Comparison of ENCODE assay signal across 30 cellular contexts in the genomic region with DNA sequence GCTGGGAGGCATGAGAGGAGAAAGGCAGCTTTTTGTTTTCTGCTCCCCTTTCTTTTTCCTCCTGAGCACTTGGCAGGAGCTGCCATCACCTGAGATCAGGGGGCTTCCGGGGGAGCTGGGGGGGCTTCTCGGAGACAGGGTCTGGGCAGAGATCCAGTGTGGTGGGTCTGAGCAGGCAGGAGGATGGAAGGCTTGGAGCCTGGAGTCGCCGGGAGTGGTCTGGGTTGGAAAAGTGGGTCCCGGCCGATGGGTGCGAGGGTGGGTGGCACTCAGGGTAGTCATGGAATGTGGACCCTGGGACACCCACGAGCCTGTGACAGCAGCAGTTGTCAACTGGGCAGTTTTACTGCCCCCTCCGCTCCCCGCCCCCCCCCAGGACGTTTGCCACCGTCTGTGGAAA. TPM values are rescaled to one million over a fixed set of nuclear protein-coding genes. Genes with fewer than 3 reads are reported as not detected.
DNase-seq lines count a peak whose midpoint lies in the region; ATAC-seq and TF ChIP-seq lines count a peak whose summit lies in the region.
"Had no signal": no experiment of that assay in that cellular context is flagged by ENCODE, and none has a peak within 500 bp of the region (broad histone marks: within the 10 kb centered on the region; RNA-seq: fewer than 3 reads in every experiment).

No MANE protein-coding gene starts in this region.

- peak overlapping the region in 1 of 8 donors; percentile 72 for H3K4me3 ChIP-seq in spleen
- H3K4me3 ChIP-seq: cardiac muscle cell, HAP-1, ovary, smooth muscle cell had no signal

- H3K4me3 Mint-ChIP-seq in Calu3 (ENCODE audit: low read depth, unreplicated experiment) = no peak overlapping the region
- H3K4me3 Mint-ChIP-seq in activated naive CD8-positive, alpha-beta T cell treated with anti-CD3 and anti-CD28 coated beads, Interleukin-2, amount 50 U/mL, for 24 hours = no peak overlapping the region
- H3K4me3 Mint-ChIP-seq in activated T-helper 2 cell treated with anti-CD3 and anti-CD28 coated beads, Interferon-gamma antibody, Interleukin-2, Interleukin-4, amounts not matched to agents 10 μg/mL and 5 μg/mL and 100 μg/mL, durations not matched to agents 14 hours and 24 hours and 36 hours (ENCODE audit: low read depth) = no peak overlapping the region
- H3K4me3 Mint-ChIP-seq: activated CD4-positive, alpha-beta T cell treated with anti-CD3 and anti-CD28 coated beads for 36 hours; activated CD8-positive, alpha-beta T cell treated with anti-CD3 and anti-CD28 coated beads, Interleukin-2, amount 10 ng/mL, durations not matched to agents 7 days and 5 days; endodermal cell; natural killer cell; stimulated activated naive CD8-positive, alpha-beta T cell treated with anti-CD3 and anti-CD28 coated beads, Interleukin-15, Interleukin-2, amounts not matched to agents 100 ng/mL and 50 ng/mL, for 24 hours had no signal

- no peaks in the 10 kb centered on the region for H3K4me1 Mint-ChIP-seq in Calu3 (ENCODE audit: low read depth, unreplicated experiment)
- H3K4me1 Mint-ChIP-seq in activated naive CD8-positive, alpha-beta T cell treated with anti-CD3 and anti-CD28 coated beads, Interleukin-2, amount 50 U/mL, for 24 hours = peaks cover 29% of the 10 kb centered on the region
- peaks cover 15% of the 10 kb centered on the region for H3K4me1 Mint-ChIP-seq in activated T-helper 2 cell treated with anti-CD3 and anti-CD28 coated beads, Interferon-gamma antibody, Interleukin-2, Interleukin-4, amounts not matched to agents 10 μg/mL and 5 μg/mL and 100 μg/mL, durations not matched to agents 14 hours and 24 hours and 36 hours (ENCODE audit: low read depth)

- intact Hi-C loops in Calu3 (cut with micrococcal nuclease; ENCODE audit: unreplicated experiment) = no loop called here
- intact Hi-C loops in spleen (cut with DNase I; ENCODE audit: low total_unique reads) = no loop called here
- intact Hi-C loops in activated T-helper 2 cell treated with anti-CD3 and anti-CD28 coated beads, Interferon-gamma antibody, Interleukin-2, Interleukin-4, amounts not matched to agents 10 μg/mL and 5 μg/mL and 100 μg/mL, durations not matched to agents 14 hours and 24 hours and 36 hours (cut with micrococcal nuclease) = no loop called here

- H3K9me3 ChIP-seq in spleen = no peaks in the 10 kb centered on the region
- H3K9me3 ChIP-seq: HAP-1, ovary had no signal

- H3K9me3 Mint-ChIP-seq in Calu3 (ENCODE audit: low read depth, unreplicated experiment) = no peaks in the 10 kb centered on the region
- H3K9me3 Mint-ChIP-seq in activated naive CD8-positive, alpha-beta T cell treated with anti-CD3 and anti-CD28 coated beads, Interleukin-2, amount 50 U/mL, for 24 hours = no peaks in the 10 kb centered on the region
- no peaks in the 10 kb centered on the region for H3K9me3 Mint-ChIP-seq in activated T-helper 2 cell treated with anti-CD3 and anti-CD28 coated beads, Interferon-gamma antibody, Interleukin-2, Interleukin-4, amounts not matched to agents 10 μg/mL and 5 μg/mL and 100 μg/mL, durations not matched to agents 14 hours and 24 hours and 36 hours
- H3K9me3 Mint-ChIP-seq: activated naive CD4-positive, alpha-beta T cell treated with anti-CD3 and anti-CD28 coated beads, Interleukin-2, amount 50 U/mL, for 72 hours; endodermal cell; natural killer cell; stimulated activated naive CD8-positive, alpha-beta T cell treated with anti-CD3 and anti-CD28 coated beads, Interleukin-15, Interleukin-2, amounts not matched to agents 100 ng/mL and 50 ng/mL, for 24 hours had no signal

- peaks cover 95% of the 10 kb centered on the region for H3K36me3 Mint-ChIP-seq in Calu3 (ENCODE audit: insufficient read depth, unreplicated experiment)
- peaks cover 44% of the 10 kb centered on the region for H3K36me3 Mint-ChIP-seq in activated naive CD8-positive, alpha-beta T cell treated with anti-CD3 and anti-CD28 coated beads, Interleukin-2, amount 50 U/mL, for 24 hours (ENCODE audit: low read depth)
- H3K36me3 Mint-ChIP-seq in activated T-helper 2 cell treated with anti-CD3 and anti-CD28 coated beads, Interferon-gamma antibody, Interleukin-2, Interleukin-4, amounts not matched to agents 10 μg/mL and 5 μg/mL and 100 μg/mL, durations not matched to agents 14 hours and 24 hours and 36 hours (ENCODE audit: low read depth) = peaks cover 65% of the 10 kb centered on the region
- H3K36me3 Mint-ChIP-seq: natural killer cell had no signal

- H3K27ac ChIP-seq in spleen = peak overlapping the region in 5 of 8 donors; percentile 73 to 83 (median 81)
- H3K27ac ChIP-seq: cardiac muscle cell, foreskin keratinocyte, ovary had no signal

- DNase-seq in Calu3 = no peak
- DNase-seq in activated naive CD8-positive, alpha-beta T cell treated with anti-CD3 and anti-CD28 coated beads, Interleukin-2, amount 50 U/mL, for 24 hours = no peak
- DNase-seq in iPS-NIHi11 (ENCODE audit: low spot score) = peak; percentile 3
- DNase-seq in spleen = no peak
- no peak for DNase-seq in activated T-helper 2 cell treated with anti-CD3 and anti-CD28 coated beads, Interferon-gamma antibody, Interleukin-2, Interleukin-4, amounts not matched to agents 10 μg/mL and 5 μg/mL and 100 μg/mL, durations not matched to agents 14 hours and 24 hours and 36 hours (ENCODE audit: low spot score)
- DNase-seq in SIG-M5 (lab: John Stamatoyannopoulos, UW) = no peak
- DNase-seq in MV-4-11 (lab: John Stamatoyannopoulos, UW) = no peak
- DNase-seq: activated CD4-positive, alpha-beta T cell treated with anti-CD3 and anti-CD28 coated beads for 36 hours; activated CD8-positive, alpha-beta T cell treated with anti-CD3 and anti-CD28 coated beads, Interleukin-2, amount 10 ng/mL, durations not matched to agents 7 days and 5 days; aorta; cortex of kidney; DMS153; endodermal cell; foreskin keratinocyte; natural killer cell; NCI-H1436; NCI-H2081; NCI-H526 treated with DMSO at 0.1 percent for 48 hours; NK-92 treated with Interleukin-12 subunit alpha and Interleukin-12 subunit beta, amount 100 ng/mL, for 24 hours; retina; stimulated activated CD4-positive, alpha-beta T cell treated with anti-CD3 and anti-CD28 coated beads, Interleukin-1b, Interleukin-23, amount 100 ng/mL, for 48 hours had no signal

- CTCF ChIA-PET in Calu3 (lab: Charles Lee) = interaction anchor here (0.6 kb wide), 1 partner anchor 11 kb away, joined by 3 read pairs; no protein-coding TSS in a partner anchor

- WGBS in spleen, 5 donors = 52 to 62% (median 62%) methylated on average over 9 to 12 of the region's 12 CpGs

- H3K27ac Mint-ChIP-seq in Calu3 (ENCODE audit: unreplicated experiment) = peak overlapping the region; percentile 40
- H3K27ac Mint-ChIP-seq in activated naive CD8-positive, alpha-beta T cell treated with anti-CD3 and anti-CD28 coated beads, Interleukin-2, amount 50 U/mL, for 24 hours = peak overlapping the region; percentile 42
- H3K27ac Mint-ChIP-seq in activated T-helper 2 cell treated with anti-CD3 and anti-CD28 coated beads, Interferon-gamma antibody, Interleukin-2, Interleukin-4, amounts not matched to agents 10 μg/mL and 5 μg/mL and 100 μg/mL, durations not matched to agents 14 hours and 24 hours and 36 hours = no peak overlapping the region
- H3K27ac Mint-ChIP-seq: activated CD4-positive, alpha-beta T cell treated with anti-CD3 and anti-CD28 coated beads for 36 hours; activated CD8-positive, alpha-beta T cell treated with anti-CD3 and anti-CD28 coated beads, Interleukin-2, amount 10 ng/mL, durations not matched to agents 7 days and 5 days; endodermal cell had no signal

- peaks cover 4 to 70% (median 54%) of the 10 kb centered on the region in 6 donors for H3K36me3 ChIP-seq in spleen
- H3K36me3 ChIP-seq: ovary had no signal

- peaks cover 0 to 31% (median 16%) of the 10 kb centered on the region in 7 donors for H3K27me3 ChIP-seq in spleen (replicated peaks in 1 of 7)
- H3K27me3 ChIP-seq: cardiac muscle cell, foreskin keratinocyte, ovary had no signal

- ATAC-seq in activated naive CD8-positive, alpha-beta T cell treated with anti-CD3 and anti-CD28 coated beads, Interleukin-2, amount 50 U/mL, for 24 hours = no peak
- ATAC-seq: activated CD4-positive, alpha-beta T cell treated with anti-CD3 and anti-CD28 coated beads for 36 hours; activated CD8-positive, alpha-beta T cell treated with anti-CD3 and anti-CD28 coated beads, Interleukin-2, amount 10 ng/mL, durations not matched to agents 7 days and 5 days; activated naive CD4-positive, alpha-beta T cell treated with anti-CD3 and anti-CD28 coated beads, Interleukin-2, amount 50 U/mL, for 72 hours; esophagus mucosa; foreskin keratinocyte; HepG2; natural killer cell; PC-3 had no signal

- H3K27me3 Mint-ChIP-seq in Calu3 (ENCODE audit: unreplicated experiment) = no peaks in the 10 kb centered on the region
- H3K27me3 Mint-ChIP-seq in activated naive CD8-positive, alpha-beta T cell treated with anti-CD3 and anti-CD28 coated beads, Interleukin-2, amount 50 U/mL, for 24 hours = peaks cover 9% of the 10 kb centered on the region
- peaks cover 8% of the 10 kb centered on the region for H3K27me3 Mint-ChIP-seq in activated T-helper 2 cell treated with anti-CD3 and anti-CD28 coated beads, Interferon-gamma antibody, Interleukin-2, Interleukin-4, amounts not matched to agents 10 μg/mL and 5 μg/mL and 100 μg/mL, durations not matched to agents 14 hours and 24 hours and 36 hours (ENCODE audit: low read depth)

- no TSS peak for BruUV-seq in Calu3 (replicated peaks; lab: Mats Ljungman, UMichigan)

- H3K4me1 ChIP-seq in spleen = peaks cover 22 to 82% (median 51%) of the 10 kb centered on the region in 6 donors
- H3K4me1 ChIP-seq: foreskin keratinocyte, HAP-1 had no signal

- TF ChIP-seq CTCF in Calu3 (IDR thresholded peaks at IDR 0.05; ENCODE audit: unreplicated experiment) = no peak
- no peak for TF ChIP-seq CTCF in spleen (IDR thresholded peaks at IDR 0.05 in 8 of 11, conservative IDR thresholded peaks at IDR 0.05 in 3 of 11)

- TF ChIP-seq POLR2A in spleen (IDR thresholded peaks at IDR 0.05) = no peak

RNA-seq across cellular contexts. Expression of gene ADM5, which starts 2.2 kb away (rescaled TPM):
- total RNA-seq in Calu3 (2022) (17.0 and 18.5 TPM in 2 replicates), spleen (10 to 100 TPM in 1 of 7 donors, 1 to 10 TPM in 6; 1.4 to 14.2 (median 5.0) TPM)
- polyA plus RNA-seq in spleen = 1 to 10 TPM; 1.5 to 3.6 (median 3.5) TPM
- 7.2 and 7.3 TPM in 2 replicates for total RNA-seq in activated T-helper 2 cell treated with anti-CD3 and anti-CD28 coated beads, Interferon-gamma antibody, Interleukin-2, Interleukin-4, amounts not matched to agents 10 μg/mL and 5 μg/mL and 100 μg/mL, durations not matched to agents 14 hours and 24 hours and 36 hours

RNA-seq across cellular contexts. Expression of gene CPT1C, which starts 3.8 kb away (rescaled TPM):
- 0.57 and 1.4 TPM in 2 replicates for total RNA-seq in Calu3 (2022)
- total RNA-seq in spleen = 10 to 100 TPM in 5 of 7 donors, 1 to 10 TPM in 2; 6.8 to 17.0 (median 16.4) TPM
- polyA plus RNA-seq in spleen = 10 to 100 TPM in 2 of 3 donors, 1 to 10 TPM in 1; 5.2 to 15.7 (median 11.8) TPM
- 2.8 and 2.9 TPM in 2 replicates for total RNA-seq in activated T-helper 2 cell treated with anti-CD3 and anti-CD28 coated beads, Interferon-gamma antibody, Interleukin-2, Interleukin-4, amounts not matched to agents 10 μg/mL and 5 μg/mL and 100 μg/mL, durations not matched to agents 14 hours and 24 hours and 36 hours
- total RNA-seq: HepG2 had no signal

RNA-seq across cellular contexts. Expression of gene PRMT1, which starts 10.1 kb away (rescaled TPM):
- total RNA-seq in Calu3 (2022) (350 and 369 TPM in 2 replicates), spleen (100 to 1,000 TPM; 108 to 136 (median 115) TPM)
- 100 to 1,000 TPM; 114 to 175 (median 134) TPM for polyA plus RNA-seq in spleen
- 431 TPM in 2 replicates for total RNA-seq in activated T-helper 2 cell treated with anti-CD3 and anti-CD28 coated beads, Interferon-gamma antibody, Interleukin-2, Interleukin-4, amounts not matched to agents 10 μg/mL and 5 μg/mL and 100 μg/mL, durations not matched to agents 14 hours and 24 hours and 36 hours

RNA-seq across cellular contexts. Expression of gene BCL2L12, which starts 21.4 kb away (rescaled TPM):
- total RNA-seq in Calu3 (2022) = 66.5 and 70.8 TPM in 2 replicates
- total RNA-seq in spleen = 10 to 100 TPM in 6 of 7 donors, 1 to 10 TPM in 1; 7.8 to 26.6 (median 16.3) TPM
- 10 to 100 TPM; 26.5 to 36.7 (median 30.1) TPM for polyA plus RNA-seq in spleen
- 66.2 and 72.7 TPM in 2 replicates for total RNA-seq in activated T-helper 2 cell treated with anti-CD3 and anti-CD28 coated beads, Interferon-gamma antibody, Interleukin-2, Interleukin-4, amounts not matched to agents 10 μg/mL and 5 μg/mL and 100 μg/mL, durations not matched to agents 14 hours and 24 hours and 36 hours

RNA-seq across cellular contexts. Expression of gene IRF3, which starts 21.5 kb away (rescaled TPM):
- total RNA-seq in Calu3 (2022) = 189 and 191 TPM in 2 replicates
- 100 to 1,000 TPM in 4 of 7 donors, 10 to 100 TPM in 3; 87.9 to 150 (median 127) TPM for total RNA-seq in spleen
- polyA plus RNA-seq in spleen = 100 to 1,000 TPM; 127 to 294 (median 276) TPM
- total RNA-seq in activated T-helper 2 cell treated with anti-CD3 and anti-CD28 coated beads, Interferon-gamma antibody, Interleukin-2, Interleukin-4, amounts not matched to agents 10 μg/mL and 5 μg/mL and 100 μg/mL, durations not matched to agents 14 hours and 24 hours and 36 hours = 135 and 147 TPM in 2 replicates
